13 cellular contexts compared by ENCODE assay signal in genomic region chr16:85998868-85999729, GRCh38.
DNase-seq lines count a peak whose midpoint lies in the region; ATAC-seq, FAIRE-seq and TF ChIP-seq lines count a peak whose summit lies in the region.
"Had no signal": no experiment of that assay in that cellular context is flagged by ENCODE, and none has a peak within 500 bp of the region (broad histone marks: within the 10 kb centered on the region; RNA-seq: fewer than 3 reads in every experiment).

No MANE protein-coding gene starts in this region.

- CTCF ChIA-PET in activated CD8-positive, alpha-beta T cell treated with anti-CD3 and anti-CD28 coated beads, Interleukin-2, amount 10 ng/mL, durations not matched to agents 7 days and 5 days (lab: Charles Lee), result interaction anchor here (0.8 to 15.3 kb wide), 5 partner anchors 9 to 178 kb away, joined by 4 to 385 read pairs (median 5); no protein-coding TSS in a partner anchor

- no peak overlapping the region for H2AK5ac ChIP-seq in mesenchymal stem cell (ENCODE audit: low read length, severe bottlenecking)

- no peaks in the 10 kb centered on the region for H3K36me3 Mint-ChIP-seq in CD14-positive monocyte
- H3K36me3 Mint-ChIP-seq in activated CD8-positive, alpha-beta T cell treated with anti-CD3 and anti-CD28 coated beads, Interleukin-2, amount 10 ng/mL, durations not matched to agents 7 days and 5 days (ENCODE audit: low read depth), result no peaks in the 10 kb centered on the region

- H3K4me2 ChIP-seq in mesenchymal stem cell (ENCODE audit: low read length, poor library complexity, severe bottlenecking), result no peak overlapping the region

- H3K36me3 ChIP-seq in upper lobe of right lung (no peaks in the 10 kb centered on the region), mesenchymal stem cell (ENCODE audit: control insufficient read depth in 1 of 2, insufficient read depth in 2 of 2, low read depth in 1 of 2, low read length in 2 of 2) (no peaks in the 10 kb centered on the region)
- H3K36me3 ChIP-seq: esophagus squamous epithelium, thoracic aorta had no signal

- H3K4me3 Mint-ChIP-seq in CD14-positive monocyte, result peak overlapping the region; percentile 1 to 68
- no peak overlapping the region for H3K4me3 Mint-ChIP-seq in activated CD8-positive, alpha-beta T cell treated with anti-CD3 and anti-CD28 coated beads, Interleukin-2, amount 10 ng/mL, durations not matched to agents 7 days and 5 days

- DNase-seq in CD14-positive monocyte (ENCODE audit: low spot score) (no peak), GM12891 (ENCODE audit: insufficient read length, low spot score) (no peak), mesenteric fat pad (ENCODE audit: low spot score) (peak; percentile 28), upper lobe of right lung (no peak), mesenchymal stem cell (no peak), GDM1 (lab: John Stamatoyannopoulos, UW) (no peak)
- no peak for DNase-seq in activated CD8-positive, alpha-beta T cell treated with anti-CD3 and anti-CD28 coated beads, Interleukin-2, amount 10 ng/mL, durations not matched to agents 7 days and 5 days
- DNase-seq: activated gamma-delta T cell, esophagus squamous epithelium, NCI-H1092, NCI-H446 had no signal

- H3K27me3 ChIP-seq in upper lobe of right lung, result no peaks in the 10 kb centered on the region
- H3K27me3 ChIP-seq in mesenchymal stem cell (ENCODE audit: control insufficient read depth in 1 of 2, insufficient read depth in 1 of 2, low read length in 2 of 2), result peaks cover 9 to 75% of the 10 kb centered on the region in 2 experiments

- POLR2A ChIA-PET in activated CD8-positive, alpha-beta T cell treated with anti-CD3 and anti-CD28 coated beads, Interleukin-2, amount 10 ng/mL, durations not matched to agents 7 days and 5 days (lab: Charles Lee), result no interaction called here

- H3K23ac ChIP-seq in mesenchymal stem cell (ENCODE audit: low read length in 2 of 2), result peak overlapping the region in 1 of 2 experiments; percentile 3

- no peak for TF ChIP-seq POLR2A in GM12891 (IDR thresholded peaks at IDR 0.05; ENCODE audit: low read depth, low read length)

- H3K27ac Mint-ChIP-seq in CD14-positive monocyte, result peak overlapping the region; percentile 1 to 64 (median 21)
- peak overlapping the region; percentile 15 for H3K27ac Mint-ChIP-seq in activated CD8-positive, alpha-beta T cell treated with anti-CD3 and anti-CD28 coated beads, Interleukin-2, amount 10 ng/mL, durations not matched to agents 7 days and 5 days

- peak; percentile 49 for ATAC-seq in activated CD8-positive, alpha-beta T cell treated with anti-CD3 and anti-CD28 coated beads, Interleukin-2, amount 10 ng/mL, durations not matched to agents 7 days and 5 days
- ATAC-seq in upper lobe of right lung, result no peak
- ATAC-seq in HG03342 (IDR thresholded peaks at IDR 0.05; ENCODE audit: unreplicated experiment), result no peak

- intact Hi-C loops in CD14-positive monocyte (cut with micrococcal nuclease), result no loop called here
- intact Hi-C loops in upper lobe of right lung (cut with DNase I), result no loop called here

- no peaks in the 10 kb centered on the region for H3K79me1 ChIP-seq in mesenchymal stem cell (replicated peaks; ENCODE audit: low read length, poor library complexity, severe bottlenecking)

- no peak overlapping the region for H3K18ac ChIP-seq in mesenchymal stem cell (ENCODE audit: low read depth in 1 of 2, low read length in 2 of 2)

- H2BK12ac ChIP-seq in mesenchymal stem cell (ENCODE audit: low read length in 2 of 2), result no peak overlapping the region

- H3K27ac ChIP-seq in upper lobe of right lung (no peak overlapping the region), mesenchymal stem cell (ENCODE audit: low read length, poor library complexity, severe bottlenecking) (no peak overlapping the region)
- H3K27ac ChIP-seq: esophagus squamous epithelium, thoracic aorta had no signal

- H2BK5ac ChIP-seq in mesenchymal stem cell (ENCODE audit: low read depth, low read length, poor library complexity, severe bottlenecking), result no peak overlapping the region

- no peak overlapping the region for H2BK15ac ChIP-seq in mesenchymal stem cell (ENCODE audit: low read depth, poor library complexity, severe bottlenecking)

- no peak overlapping the region for H3K4ac ChIP-seq in mesenchymal stem cell (ENCODE audit: low read depth in 1 of 2, low read length in 2 of 2)

- peaks cover 31% of the 10 kb centered on the region for H3K4me1 Mint-ChIP-seq in CD14-positive monocyte
- peaks cover 34% of the 10 kb centered on the region for H3K4me1 Mint-ChIP-seq in activated CD8-positive, alpha-beta T cell treated with anti-CD3 and anti-CD28 coated beads, Interleukin-2, amount 10 ng/mL, durations not matched to agents 7 days and 5 days (ENCODE audit: low read depth)

- WGBS in mesenchymal stem cell, result 76% methylated on average over 7 of the region's 8 CpGs

- no peak overlapping the region for H3K9ac ChIP-seq in mesenchymal stem cell (ENCODE audit: low read length)

- no peak overlapping the region for H4K8ac ChIP-seq in mesenchymal stem cell (ENCODE audit: low read length)

- no peak overlapping the region for H3K14ac ChIP-seq in mesenchymal stem cell (ENCODE audit: low read length in 2 of 2)

- peaks cover 0 to 4% (median 2%) of the 10 kb centered on the region in 3 donors for H3K27me3 Mint-ChIP-seq in CD14-positive monocyte (ENCODE audit: low read depth in 3 of 3)
- no peaks in the 10 kb centered on the region for H3K27me3 Mint-ChIP-seq in activated CD8-positive, alpha-beta T cell treated with anti-CD3 and anti-CD28 coated beads, Interleukin-2, amount 10 ng/mL, durations not matched to agents 7 days and 5 days (ENCODE audit: low read depth)

- H3K4me3 ChIP-seq in upper lobe of right lung (no peak overlapping the region), mesenchymal stem cell (ENCODE audit: insufficient read depth in 1 of 2, low read depth in 1 of 2, low read length in 2 of 2) (no peak overlapping the region)
- H3K4me3 ChIP-seq: esophagus squamous epithelium, thoracic aorta had no signal

- no peak overlapping the region for H2AFZ ChIP-seq in mesenchymal stem cell (ENCODE audit: low read depth, low read length)

- no peak overlapping the region for H4K91ac ChIP-seq in mesenchymal stem cell (ENCODE audit: low read length)

- H3K4me1 ChIP-seq in upper lobe of right lung (no peaks in the 10 kb centered on the region), mesenchymal stem cell (ENCODE audit: control insufficient read depth, insufficient read depth, low read depth, low read length) (no peaks in the 10 kb centered on the region)
- H3K4me1 ChIP-seq: esophagus squamous epithelium had no signal

- no peaks in the 10 kb centered on the region for H3K9me3 ChIP-seq in upper lobe of right lung
- no peaks in the 10 kb centered on the region for H3K9me3 ChIP-seq in mesenchymal stem cell (ENCODE audit: control insufficient read depth, low read length)
- H3K9me3 ChIP-seq: esophagus squamous epithelium, thoracic aorta had no signal

- H3K9me3 Mint-ChIP-seq in CD14-positive monocyte, result no peaks in the 10 kb centered on the region
- H3K9me3 Mint-ChIP-seq in activated CD8-positive, alpha-beta T cell treated with anti-CD3 and anti-CD28 coated beads, Interleukin-2, amount 10 ng/mL, durations not matched to agents 7 days and 5 days (ENCODE audit: insufficient read depth), result no peaks in the 10 kb centered on the region

- no peak for TF ChIP-seq CTCF in CD14-positive monocyte (IDR thresholded peaks at IDR 0.05)
- no peak for TF ChIP-seq CTCF in upper lobe of right lung (IDR thresholded peaks at IDR 0.05)

- no peak overlapping the region for H2BK120ac ChIP-seq in mesenchymal stem cell (ENCODE audit: low read depth, low read length)

- peak; percentile 93 for FAIRE-seq in GM12891 (lab: Jason Lieb, UNC)

TF ChIP-seq in GM12891, 5 proteins besides CTCF, POLR2A, EP300 and RAD21:
- TF ChIP-seq SPI1 (IDR thresholded peaks at IDR 0.05; ENCODE audit: low read depth, low read length) (no peak), TAF1 (IDR thresholded peaks at IDR 0.05; ENCODE audit: low read depth, low read length) (no peak)
